In genomic region chr12:20463920-20464524, GRCh38 we compare ENCODE assay signal across 8 cellular contexts.
DNase-seq lines count a peak whose midpoint lies in the region; ATAC-seq, FAIRE-seq and TF ChIP-seq lines count a peak whose summit lies in the region.

No MANE protein-coding gene starts in this region.

- H3K27ac ChIP-seq in HepG2 (ENCODE audit: extremely low read length, insufficient read depth, low read length): no peak overlapping the region

- no peaks in the 10 kb centered on the region for H3K79me2 ChIP-seq in HepG2 (ENCODE audit: insufficient read depth, low read length)

- no peak for TF ChIP-seq RAD21 in HepG2 (CRISPR knock-in tag; IDR thresholded peaks at IDR 0.05)

- H3K27me3 Mint-ChIP-seq in activated T-helper 1 cell treated with anti-CD3 and anti-CD28 coated beads, Interleukin-12 subunit alpha, Interleukin-12 subunit beta, Interleukin-2, Interleukin-4 antibody, amounts not matched to agents 30 ng/mL and 10 ng/mL and 1 ng/mL, durations not matched to agents 14 hours and 24 hours and 36 hours (ENCODE audit: insufficient read depth): no peaks in the 10 kb centered on the region

- DNase-seq in AG20443 (ENCODE audit: low spot score): peak; percentile 27
- DNase-seq in H54 (ENCODE audit: insufficient read length, low spot score): no peak
- DNase-seq in HepG2 (ENCODE audit: low spot score): peak; percentile 13
- no peak for DNase-seq in activated CD4-positive, CD25-positive, alpha-beta regulatory T cell treated with anti-CD3 and anti-CD28 coated beads, Interleukin-2, amount 50 U/mL, for 72 hours
- DNase-seq in NCI-H128 (lab: John Stamatoyannopoulos, UW; ENCODE audit: unreplicated experiment): no peak
- no peak for DNase-seq in activated T-helper 1 cell treated with anti-CD3 and anti-CD28 coated beads, Interleukin-12 subunit alpha, Interleukin-12 subunit beta, Interleukin-2, Interleukin-4 antibody, amounts not matched to agents 30 ng/mL and 10 ng/mL and 1 ng/mL, durations not matched to agents 14 hours and 24 hours and 36 hours (ENCODE audit: low spot score)
- no peak for DNase-seq in NCI-H226

- ATAC-seq in SK-N-SH treated with all-trans-retinoic acid at 6 μM for 48 hours: 0 out of 3 replicates have a peak, but pooled peaks have one; percentile 49
- no peak for ATAC-seq in HepG2

- no peaks in the 10 kb centered on the region for H3K27me3 ChIP-seq in HepG2 (ENCODE audit: control insufficient read depth in 1 of 2, insufficient read depth in 2 of 2, low read length in 2 of 2)

- FAIRE-seq in H54 (lab: Jason Lieb, UNC) (peak; percentile 23), HepG2 (lab: Jason Lieb, UNC) (no peak)

- H3K4me1 Mint-ChIP-seq in activated T-helper 1 cell treated with anti-CD3 and anti-CD28 coated beads, Interleukin-12 subunit alpha, Interleukin-12 subunit beta, Interleukin-2, Interleukin-4 antibody, amounts not matched to agents 30 ng/mL and 10 ng/mL and 1 ng/mL, durations not matched to agents 14 hours and 24 hours and 36 hours (ENCODE audit: low read depth): no peaks in the 10 kb centered on the region

- no peak overlapping the region for H3K4me3 Mint-ChIP-seq in activated T-helper 1 cell treated with anti-CD3 and anti-CD28 coated beads, Interleukin-12 subunit alpha, Interleukin-12 subunit beta, Interleukin-2, Interleukin-4 antibody, amounts not matched to agents 30 ng/mL and 10 ng/mL and 1 ng/mL, durations not matched to agents 14 hours and 24 hours and 36 hours

- BruUV-seq in HepG2 (replicated peaks; lab: Mats Ljungman, UMichigan): no TSS peak

- H3K9me3 Mint-ChIP-seq in activated T-helper 1 cell treated with anti-CD3 and anti-CD28 coated beads, Interleukin-12 subunit alpha, Interleukin-12 subunit beta, Interleukin-2, Interleukin-4 antibody, amounts not matched to agents 30 ng/mL and 10 ng/mL and 1 ng/mL, durations not matched to agents 14 hours and 24 hours and 36 hours: no peaks in the 10 kb centered on the region

- 1% methylated on average over 2 of the region's 2 CpGs for WGBS in HepG2 (ENCODE audit: low lambda C conversion rate)

- H3K4me2 ChIP-seq in HepG2 (ENCODE audit: low read depth, low read length): no peak overlapping the region

- intact Hi-C loops in HepG2 (cut with micrococcal nuclease; ENCODE audit: unreplicated experiment): loop anchor here (1.0 to 2.0 kb wide), 4 partner anchors 85 to 706 kb away; no protein-coding TSS in a partner anchor
- intact Hi-C loops in activated T-helper 1 cell treated with anti-CD3 and anti-CD28 coated beads, Interleukin-12 subunit alpha, Interleukin-12 subunit beta, Interleukin-2, Interleukin-4 antibody, amounts not matched to agents 30 ng/mL and 10 ng/mL and 1 ng/mL, durations not matched to agents 14 hours and 24 hours and 36 hours (cut with micrococcal nuclease): loop anchor here (1.0 to 5.0 kb wide), 2 partner anchors 136 to 708 kb away; no protein-coding TSS in a partner anchor

- no peaks in the 10 kb centered on the region for H3K36me3 Mint-ChIP-seq in activated T-helper 1 cell treated with anti-CD3 and anti-CD28 coated beads, Interleukin-12 subunit alpha, Interleukin-12 subunit beta, Interleukin-2, Interleukin-4 antibody, amounts not matched to agents 30 ng/mL and 10 ng/mL and 1 ng/mL, durations not matched to agents 14 hours and 24 hours and 36 hours (ENCODE audit: low read depth)

- POLR2A ChIA-PET in HepG2 (lab: Yijun Ruan, JAX): no interaction called here

- TF ChIP-seq CTCF in HepG2 (CRISPR knock-in tag; IDR thresholded peaks at IDR 0.05): peak; percentile 57

- no peaks in the 10 kb centered on the region for H3K9me3 ChIP-seq in HepG2 (ENCODE audit: low read length)

- TF ChIP-seq POLR2A in H54 (IDR thresholded peaks at IDR 0.05; ENCODE audit: low read depth, low read length) (no peak), HepG2 (IDR thresholded peaks at IDR 0.05; ENCODE audit: insufficient read depth in 1 of 2, low read depth in 2 of 2, low read length in 2 of 2) (no peak)

- no peak overlapping the region for H2AFZ ChIP-seq in HepG2 (ENCODE audit: low read length)

- no peak for TF ChIP-seq EP300 in HepG2 (IDR thresholded peaks at IDR 0.05; ENCODE audit: low read depth in 2 of 2, low read length in 2 of 2)
- TF ChIP-seq EP300 in HepG2 (CRISPR knock-in tag; IDR thresholded peaks at IDR 0.05; ENCODE audit: borderline replicate concordance): no peak

- in situ Hi-C loops in HepG2 (cut with HindIII; ENCODE audit: extremely low pct_ligation_motif_present, low pct_unique_long_range_greater_than_20kb): loop anchor here (25.0 kb wide), 1 partner anchor 348 kb away; the partner anchor contains the start of gene SLCO1B3

- no peaks in the 10 kb centered on the region for H3K36me3 ChIP-seq in HepG2 (replicated peaks in 1 of 2; ENCODE audit: control insufficient read depth in 1 of 2, insufficient read depth in 2 of 2, low read length in 2 of 2)

- H4K20me1 ChIP-seq in HepG2 (ENCODE audit: insufficient read depth, low read length): no peaks in the 10 kb centered on the region

- no peak overlapping the region for H3K4me3 ChIP-seq in HepG2 (replicated peaks in 1 of 3; ENCODE audit: insufficient read depth in 1 of 3, low read depth in 2 of 3, low read length in 3 of 3)

- no peak overlapping the region for H3K27ac Mint-ChIP-seq in activated T-helper 1 cell treated with anti-CD3 and anti-CD28 coated beads, Interleukin-12 subunit alpha, Interleukin-12 subunit beta, Interleukin-2, Interleukin-4 antibody, amounts not matched to agents 30 ng/mL and 10 ng/mL and 1 ng/mL, durations not matched to agents 14 hours and 24 hours and 36 hours

- H3K4me1 ChIP-seq in HepG2 (ENCODE audit: insufficient read depth, low read length): no peaks in the 10 kb centered on the region

- H3K9ac ChIP-seq in HepG2 (ENCODE audit: insufficient read depth, low read depth, low read length): no peak overlapping the region

- CTCF ChIA-PET in HepG2 (lab: Yijun Ruan, JAX; ENCODE audit: low intra/inter-chr PET ratio, low total read pairs): interaction anchor here (1.3 to 2.0 kb wide), 2 partner anchors 138 to 334 kb away, joined by 8 to 14 read pairs; no protein-coding TSS in a partner anchor

TF ChIP-seq in SK-N-SH treated with all-trans-retinoic acid at 6 μM for 48 hours, 23 proteins besides CTCF, POLR2A, EP300 and RAD21 (continues in another document):
- TF ChIP-seq ISL1 (CRISPR knock-in tag; IDR thresholded peaks at IDR 0.05) (no peak), ZNF8 (CRISPR knock-in tag; IDR thresholded peaks at IDR 0.05) (no peak), SNAI2 (CRISPR knock-in tag; IDR thresholded peaks at IDR 0.05) (no peak), GLIS3 (CRISPR knock-in tag; IDR thresholded peaks at IDR 0.05) (no peak), ZC3H10 (CRISPR knock-in tag; IDR thresholded peaks at IDR 0.05) (no peak), BACH2 (CRISPR knock-in tag; IDR thresholded peaks at IDR 0.05; ENCODE audit: borderline replicate concordance) (no peak), ARNTL (CRISPR knock-in tag; IDR thresholded peaks at IDR 0.05; ENCODE audit: borderline replicate concordance, low read depth) (no peak), CSRNP3 (CRISPR knock-in tag; IDR thresholded peaks at IDR 0.05) (no peak), RARB (CRISPR knock-in tag; IDR thresholded peaks at IDR 0.05) (no peak)

TF ChIP-seq in HepG2, 621 proteins besides CTCF, POLR2A, EP300 and RAD21:
- TF ChIP-seq HHEX (CRISPR knock-in tag; IDR thresholded peaks at IDR 0.05) (no peak), RBM39 (IDR thresholded peaks at IDR 0.05; ENCODE audit: low read depth, low read length, poor library complexity, severe bottlenecking) (no peak), NONO (IDR thresholded peaks at IDR 0.05) (no peak), NONO (CRISPR knock-in tag; conservative IDR thresholded peaks at IDR 0.05) (no peak), ZSCAN31 (CRISPR knock-in tag; IDR thresholded peaks at IDR 0.05; ENCODE audit: low read depth) (no peak), HNF1A (IDR thresholded peaks at IDR 0.05; ENCODE audit: low read depth) (no peak), HNF1A (CRISPR knock-in tag; IDR thresholded peaks at IDR 0.05; ENCODE audit: borderline replicate concordance) (no peak), SMC3 (IDR thresholded peaks at IDR 0.05; ENCODE audit: low read length) (peak; percentile 51), STAG1 (CRISPR knock-in tag; IDR thresholded peaks at IDR 0.05) (peak; percentile 35; the same call in 1 of the 2 replicates)

Comparison
In these comparisons a context has a peak if more than half of its experiments do, and no peak if none do; other contexts are left out.
1. DNase-seq: peak in AG20443 (single experiment) and HepG2 (single experiment); none in H54 (single experiment), activated CD4-positive, CD25-positive, alpha-beta regulatory T cell treated with anti-CD3 and anti-CD28 coated beads, Interleukin-2, amount 50 U/mL, for 72 hours (single experiment), NCI-H128 (single experiment), activated T-helper 1 cell treated with anti-CD3 and anti-CD28 coated beads, Interleukin-12 subunit alpha, Interleukin-12 subunit beta, Interleukin-2, Interleukin-4 antibody, amounts not matched to agents 30 ng/mL and 10 ng/mL and 1 ng/mL, durations not matched to agents 14 hours and 24 hours and 36 hours (single experiment) and NCI-H226 (single experiment).